29 cellular contexts compared by ENCODE assay signal in genomic region chr14:96072746-96073145, GRCh38.
"Had no signal": no experiment of that assay in that cellular context is flagged by ENCODE, and none has a peak within 500 bp of the region (broad histone marks: within the 10 kb centered on the region; RNA-seq: fewer than 3 reads in every experiment).

No MANE protein-coding gene starts in this region.

- H3K27me3 ChIP-seq: heart right ventricle, hepatocyte, left lung, pancreas, spleen, testis, thyroid gland, transverse colon, upper lobe of left lung had no signal

- H3K4me2 ChIP-seq: hepatocyte had no signal

- H3K36me3 ChIP-seq: heart right ventricle, left lung, lower lobe of right lung, pancreas, prostate gland, spleen, thyroid gland, transverse colon, upper lobe of left lung had no signal

- ATAC-seq: heart right ventricle; left colon; left lung; lower lobe of right lung; naive thymus-derived CD8-positive, alpha-beta T cell; pancreas; right cardiac atrium; sciatic nerve; stimulated activated memory B cell treated with anti-CD40 and anti-IgM and Interleukin-4, amounts not matched to agents 10 μg/mL and 1 μg/mL and 100 μg/mL, for 72 hours; stimulated activated naive CD8-positive, alpha-beta T cell treated with anti-CD3 and anti-CD28 coated beads, Interleukin-15, amount 100 ng/mL, for 72 hours had no signal

- H3K4me1 ChIP-seq: heart right ventricle, left lung, lower lobe of right lung, pancreas, prostate gland, spleen, testis, thyroid gland, transverse colon had no signal

- H3K27ac ChIP-seq: heart right ventricle, hepatocyte, left lung, lower lobe of right lung, pancreas, prostate gland, skin epidermis, spleen, testis, thyroid gland, transverse colon, upper lobe of left lung had no signal

- DNase-seq: heart right ventricle; kidney; mammary epithelial cell; mesenchymal stem cell; naive thymus-derived CD8-positive, alpha-beta T cell; nucleus accumbens; retina; right cardiac atrium; stimulated activated CD4-positive, alpha-beta T cell treated with anti-CD3 and anti-CD28 coated beads, Interleukin-1b, Interleukin-23, amount 100 ng/mL, for 48 hours; stimulated activated CD4-positive, alpha-beta T cell treated with anti-CD3 and anti-CD28 coated beads, Interleukin-2, amount 100 ng/mL, for 48 hours; stimulated activated CD4-positive, alpha-beta T cell treated with anti-CD3 and anti-CD28 coated beads, Interleukin-4, amount 100 ng/mL, for 4 hours; stimulated activated CD8-positive, alpha-beta memory T cell treated with anti-CD3 and anti-CD28 coated beads, Interleukin-4, amount 100 ng/mL, for 48 hours; stimulated activated naive CD4-positive, alpha-beta T cell treated with Interleukin-2 at 50 U/mL for 16 hours; stimulated activated naive CD8-positive, alpha-beta T cell treated with anti-CD3 and anti-CD28 coated beads, Interleukin-15, amount 100 ng/mL, for 72 hours; substantia nigra; testis; thyroid gland; transverse colon; upper lobe of left lung had no signal

- H3K4me3 ChIP-seq: heart right ventricle, hepatocyte, left lung, lower lobe of right lung, pancreas, prostate gland, skin epidermis, spleen, testis, thyroid gland, transverse colon, upper lobe of left lung had no signal

- H3K9me3 ChIP-seq: left lung, lower lobe of right lung, pancreas, prostate gland, testis, thyroid gland, transverse colon, upper lobe of left lung had no signal
